8 cellular contexts compared by ENCODE assay signal in the genomic region with DNA sequence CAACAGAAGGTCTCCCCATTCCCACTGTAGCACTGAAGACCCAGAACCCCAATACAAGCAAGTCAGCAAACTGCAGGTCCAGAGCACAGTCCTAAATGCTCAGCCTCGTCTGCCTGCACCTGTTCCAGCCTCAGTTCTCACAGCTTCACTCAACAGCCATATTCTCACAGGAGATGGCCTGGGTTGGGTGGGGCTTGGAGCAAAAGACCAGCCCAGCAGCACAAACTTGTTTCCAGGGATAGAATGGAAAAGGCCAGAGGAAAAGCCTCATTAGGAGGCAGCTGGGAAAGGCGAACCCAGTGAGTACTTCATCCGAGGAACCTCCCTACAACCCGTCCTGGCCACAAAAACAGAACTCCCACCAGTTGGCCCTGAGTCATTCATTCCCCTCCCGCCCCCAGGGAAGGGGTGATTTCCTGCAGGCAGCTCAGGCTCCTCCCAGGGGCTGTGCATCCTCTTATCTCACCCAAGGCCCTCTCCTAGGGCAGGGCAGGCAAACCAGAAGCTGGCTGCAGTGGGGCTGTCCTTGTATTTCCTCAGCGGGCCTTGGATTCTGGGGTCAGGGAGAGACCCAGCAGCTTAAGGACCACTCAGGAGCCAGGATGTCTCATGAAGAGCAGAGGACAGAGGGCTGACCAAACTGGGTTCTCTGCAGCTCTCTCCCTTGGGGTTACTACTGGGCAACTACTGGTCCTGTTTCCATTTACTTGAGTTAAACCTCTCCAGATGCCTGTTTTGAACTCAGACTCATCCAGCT. TPM values are rescaled to one million over a fixed set of nuclear protein-coding genes. Genes with fewer than 3 reads are reported as not detected.
DNase-seq lines count a peak whose midpoint lies in the region; ATAC-seq lines count a peak whose summit lies in the region.

No MANE protein-coding gene starts in this region.

- WGBS in neuronal stem cell (ENCODE audit: extremely low coverage in 2 of 2, insufficient read length in 2 of 2, insufficient replicate concordance in 1 of 2), 2 donors = no CpG with 5 or more reads among the region's 6 CpGs

- H3K9me3 ChIP-seq in SJCRH30 (replicated peaks) (peaks cover 6% of the 10 kb centered on the region; the same call in 1 of the 2 replicates), neuronal stem cell (replicated peaks in 1 of 2; ENCODE audit: control insufficient read depth in 2 of 2, insufficient read depth in 1 of 2, low read depth in 1 of 2, low read length in 2 of 2) (peaks cover 2 to 6% of the 10 kb centered on the region in 2 donors)

- no peak overlapping the region for H3K9ac ChIP-seq in neuronal stem cell (ENCODE audit: low read depth, low read length, poor library complexity)

- peak overlapping the region; percentile 26 for H4K8ac ChIP-seq in neuronal stem cell (ENCODE audit: low read depth, low read length)

- H3K36me3 ChIP-seq in SJCRH30 (no peaks in the 10 kb centered on the region), neuronal stem cell (replicated peaks in 1 of 2; ENCODE audit: control insufficient read depth in 2 of 2, insufficient read depth in 2 of 2, low read length in 2 of 2) (no peaks in the 10 kb centered on the region)

- H3K23ac ChIP-seq in neuronal stem cell (ENCODE audit: low read depth, low read length, poor library complexity) = no peak overlapping the region

- H3K4me3 ChIP-seq in SJCRH30 (no peak overlapping the region), neuronal stem cell (ENCODE audit: low read length in 2 of 2) (no peak overlapping the region)

- no peak overlapping the region for H2BK15ac ChIP-seq in neuronal stem cell (ENCODE audit: low read length)

- no peak overlapping the region for H3K14ac ChIP-seq in neuronal stem cell (ENCODE audit: low read length)

- no peak overlapping the region for H2BK5ac ChIP-seq in neuronal stem cell (ENCODE audit: low read length)

- no peak overlapping the region for H3K27ac ChIP-seq in SJCRH30
- no peak overlapping the region for H3K27ac ChIP-seq in neuronal stem cell (replicated peaks; ENCODE audit: low read length)

- H2AK5ac ChIP-seq in neuronal stem cell (ENCODE audit: low read depth, low read length) = no peak overlapping the region

- H2BK120ac ChIP-seq in neuronal stem cell (ENCODE audit: low read depth, low read length) = no peak overlapping the region

- DNase-seq in SJCRH30 (peak; percentile 37 to 49), dermis microvascular lymphatic vessel endothelial cell (ENCODE audit: low read depth in 2 of 2) (peak; percentile 83 to 94), neuronal stem cell (ENCODE audit: low spot score) (no peak), cerebellar cortex (ENCODE audit: low spot score) (no peak), SK-N-DZ (ENCODE audit: low spot score) (no peak), NCI-H1092 treated with DMSO at 0.1 percent for 48 hours (lab: John Stamatoyannopoulos, UW) (no peak)

- H3K4me2 ChIP-seq in neuronal stem cell (ENCODE audit: insufficient read depth, low read length, poor library complexity, severe bottlenecking) = no peak overlapping the region

- H2AFZ ChIP-seq in neuronal stem cell (ENCODE audit: low read length) = peak overlapping the region; percentile 57

- no peak overlapping the region for H3K18ac ChIP-seq in neuronal stem cell (ENCODE audit: low read length)

- H3K27me3 ChIP-seq in SJCRH30 (no peaks in the 10 kb centered on the region), neuronal stem cell (ENCODE audit: control insufficient read depth in 3 of 3, insufficient read depth in 3 of 3, low read depth in 1 of 3, low read length in 3 of 3) (no peaks in the 10 kb centered on the region)

- no peak overlapping the region for H4K91ac ChIP-seq in neuronal stem cell (ENCODE audit: low read depth, low read length, poor library complexity)

- ATAC-seq in GM21529 (IDR thresholded peaks at IDR 0.05; ENCODE audit: unreplicated experiment) (peak; percentile 71), HG03354 (IDR thresholded peaks at IDR 0.05; ENCODE audit: poor library complexity, severe bottlenecking, unreplicated experiment) (no peak)

- no peak overlapping the region for H2BK12ac ChIP-seq in neuronal stem cell (ENCODE audit: low read length)

- no peak overlapping the region for H3K4ac ChIP-seq in neuronal stem cell (ENCODE audit: low read length)

- H3K4me1 ChIP-seq in SJCRH30 (no peaks in the 10 kb centered on the region), neuronal stem cell (ENCODE audit: control insufficient read depth in 2 of 2, insufficient read depth in 1 of 2, low read depth in 1 of 2, low read length in 2 of 2) (peaks cover 0 to 3% of the 10 kb centered on the region in 2 donors)

- H3K79me1 ChIP-seq in neuronal stem cell (ENCODE audit: low read depth, low read length) = no peaks in the 10 kb centered on the region

RNA-seq across cellular contexts. Expression of gene MPL, which starts 7.4 kb away (rescaled TPM):
- not detected in 2 replicates for total RNA-seq in SJCRH30 (2014; rRNA removed; shearing (Covaris generic))
- total RNA-seq in dermis microvascular lymphatic vessel endothelial cell = 0.13 TPM in 2 replicates
- polyA plus RNA-seq in neuronal stem cell (2013, experiment 1 of 2) = not detected
- not detected for polyA plus RNA-seq in neuronal stem cell (2013, experiment 2 of 2)
- not detected in 2 replicates for polyA plus RNA-seq in SK-N-DZ (2014; cell fraction: cytosol; rRNA removed)
- not detected in 2 replicates for polyA plus RNA-seq in SK-N-DZ (2014; cell fraction: nucleus; rRNA removed)

RNA-seq across cellular contexts. Expression of gene CDC20, which starts 28.6 kb away (rescaled TPM):
- 181 and 185 TPM in 2 replicates for total RNA-seq in SJCRH30 (2014; rRNA removed; shearing (Covaris generic))
- total RNA-seq in dermis microvascular lymphatic vessel endothelial cell = 18.6 and 53.7 TPM in 2 replicates
- polyA plus RNA-seq in neuronal stem cell (2013, experiment 1 of 2) = 166 TPM
- polyA plus RNA-seq in neuronal stem cell (2013, experiment 2 of 2) = 165 TPM
- 162 and 165 TPM in 2 replicates for polyA plus RNA-seq in SK-N-DZ (2014; cell fraction: cytosol; rRNA removed)
- 94.2 and 103 TPM in 2 replicates for polyA plus RNA-seq in SK-N-DZ (2014; cell fraction: nucleus; rRNA removed)

RNA-seq across cellular contexts. Expression of gene TIE1, which starts 29.4 kb away (rescaled TPM):
- total RNA-seq in SJCRH30 (2014; rRNA removed; shearing (Covaris generic)) = 0.61 and 1.5 TPM in 2 replicates
- 667 and 1,206 TPM in 2 replicates for total RNA-seq in dermis microvascular lymphatic vessel endothelial cell
- 0.10 TPM for polyA plus RNA-seq in neuronal stem cell (2013, experiment 1 of 2)
- polyA plus RNA-seq in neuronal stem cell (2013, experiment 2 of 2) = 0.14 TPM
- polyA plus RNA-seq in SK-N-DZ (2014; cell fraction: cytosol; rRNA removed) = not detected in 2 replicates
- polyA plus RNA-seq in SK-N-DZ (2014; cell fraction: nucleus; rRNA removed) = not detected in 2 replicates

RNA-seq across cellular contexts. Expression of gene ELOVL1, which starts 37.6 kb away (rescaled TPM):
- total RNA-seq in SJCRH30 (2014; rRNA removed; shearing (Covaris generic)) = 43.5 and 46.3 TPM in 2 replicates
- 51.1 and 64.4 TPM in 2 replicates for total RNA-seq in dermis microvascular lymphatic vessel endothelial cell
- polyA plus RNA-seq in neuronal stem cell (2013, experiment 1 of 2) = 16.3 TPM
- 15.7 TPM for polyA plus RNA-seq in neuronal stem cell (2013, experiment 2 of 2)
- 24.1 and 28.3 TPM in 2 replicates for polyA plus RNA-seq in SK-N-DZ (2014; cell fraction: cytosol; rRNA removed)
- polyA plus RNA-seq in SK-N-DZ (2014; cell fraction: nucleus; rRNA removed) = 41.1 and 43.7 TPM in 2 replicates

RNA-seq across cellular contexts. Expression of gene C1orf210, which starts 44.8 kb away (rescaled TPM):
- total RNA-seq in SJCRH30 (2014; rRNA removed; shearing (Covaris generic)) = not detected in 2 replicates
- total RNA-seq in dermis microvascular lymphatic vessel endothelial cell = not detected in 2 replicates
- polyA plus RNA-seq in neuronal stem cell (2013, experiment 1 of 2) = 0.03 TPM
- 0.10 TPM for polyA plus RNA-seq in neuronal stem cell (2013, experiment 2 of 2)
- not detected in 2 replicates for polyA plus RNA-seq in SK-N-DZ (2014; cell fraction: cytosol; rRNA removed)
- not detected in 2 replicates for polyA plus RNA-seq in SK-N-DZ (2014; cell fraction: nucleus; rRNA removed)

Comparison
In these comparisons a context has a peak if more than half of its experiments do, and no peak if none do; other contexts are left out.
1. DNase-seq: peak in SJCRH30 (2 of 2) and dermis microvascular lymphatic vessel endothelial cell (2 of 2); none in neuronal stem cell (single experiment), cerebellar cortex (single experiment), SK-N-DZ (single experiment) and NCI-H1092 treated with DMSO at 0.1 percent for 48 hours (single experiment).
2. RNA of gene TIE1, which starts 29.4 kb away (total RNA-seq): 667 to 1,206 TPM in dermis microvascular lymphatic vessel endothelial cell; 0.61 to 1.5 TPM in SJCRH30; every median in the first group is over 100 times any median in the second.